8 cellular contexts compared by ENCODE assay signal in genomic region chr10:8053446-8054242, GRCh38. TPM values are rescaled to one million over a fixed set of nuclear protein-coding genes. Genes with fewer than 3 reads are reported as not detected.
A peak's percentile ranks its signal among the peaks of the same experiment; 100 is the strongest.
DNase-seq lines count a peak whose midpoint lies in the region; ATAC-seq and TF ChIP-seq lines count a peak whose summit lies in the region.

No MANE protein-coding gene starts in this region.

- intact Hi-C loops in Right ventricle myocardium superior (cut with DNase I) (no loop called here), posterior vena cava (cut with DNase I) (loop anchor here in 1 of 2 donors (1.0 to 5.0 kb wide), 2 partner anchors 44 to 911 kb away; no protein-coding TSS in a partner anchor), upper lobe of right lung (cut with DNase I) (no loop called here)

- H3K27me3 ChIP-seq in SJSA1 (replicated peaks) (peaks cover 38% of the 10 kb centered on the region), upper lobe of right lung (peaks cover 86% of the 10 kb centered on the region)

- H3K4me3 ChIP-seq in SJSA1 = peak overlapping the region; percentile 48
- peak overlapping the region; percentile 55 for H3K4me3 ChIP-seq in upper lobe of right lung

- ATAC-seq in GM19455 (IDR thresholded peaks at IDR 0.05; ENCODE audit: unreplicated experiment) (peak; percentile 78), HG03565 (IDR thresholded peaks at IDR 0.05; ENCODE audit: unreplicated experiment) (peak; percentile 67), Right ventricle myocardium superior (ENCODE audit: poor library complexity) (peak; percentile 91), upper lobe of right lung (peak; percentile 90)

- H3K36me3 ChIP-seq in SJSA1 = no peaks in the 10 kb centered on the region
- H3K36me3 ChIP-seq in upper lobe of right lung = no peaks in the 10 kb centered on the region

- H3K27ac ChIP-seq in SJSA1 = no peak overlapping the region
- no peak overlapping the region for H3K27ac ChIP-seq in upper lobe of right lung

- peak; percentile 73 for DNase-seq in COLO668 (lab: John Stamatoyannopoulos, UW; ENCODE audit: unreplicated experiment)
- DNase-seq in SJSA1 (ENCODE audit: low read depth in 1 of 2, low spot score in 2 of 2) = peak; percentile 79 to 90
- DNase-seq in activated naive CD4-positive, alpha-beta T cell treated with Interleukin-2 at 50 U/mL for 16 hours = peak; percentile 96
- peak; percentile 88 for DNase-seq in Right ventricle myocardium superior
- peak; percentile 93 for DNase-seq in posterior vena cava (ENCODE audit: low spot score)
- DNase-seq in upper lobe of right lung = peak; percentile 91

- TF ChIP-seq CTCF in upper lobe of right lung (IDR thresholded peaks at IDR 0.05) = peak; percentile 78

- H3K4me1 ChIP-seq in SJSA1 (replicated peaks) = peaks cover 33% of the 10 kb centered on the region
- peaks cover 41% of the 10 kb centered on the region for H3K4me1 ChIP-seq in upper lobe of right lung

- H3K9me3 ChIP-seq in SJSA1 (replicated peaks) (no peaks in the 10 kb centered on the region), upper lobe of right lung (no peaks in the 10 kb centered on the region)

RNA-seq across cellular contexts. Expression of gene GATA3, which starts 0.8 kb away (rescaled TPM):
- total RNA-seq in SJSA1 (2014; rRNA removed; shearing (Covaris generic)) = not detected in 2 replicates
- total RNA-seq in Right ventricle myocardium superior (0.83 TPM), posterior vena cava (under 1 TPM; 0.97 to 1.00 TPM), upper lobe of right lung (3.2 TPM)
